In genomic region chr19:18895038-18895827, GRCh38 we compare ENCODE assay signal across 8 cellular contexts. TPM values are rescaled to one million over a fixed set of nuclear protein-coding genes. Genes with fewer than 3 reads are reported as not detected.
DNase-seq lines count a peak whose midpoint lies in the region; ATAC-seq and TF ChIP-seq lines count a peak whose summit lies in the region.

No MANE protein-coding gene starts in this region.

- H3K9me3 Mint-ChIP-seq in natural killer cell, result no peaks in the 10 kb centered on the region
- H3K9me3 Mint-ChIP-seq in natural killer cell treated with Interleukin-12 subunit alpha and Interleukin-12 subunit beta and Interleukin-15 and Interleukin-18, amount 100 ng/mL, for 72 hours, result no peaks in the 10 kb centered on the region

- H3K27me3 Mint-ChIP-seq in natural killer cell (ENCODE audit: low read depth in 2 of 2), result peaks cover 7 to 21% of the 10 kb centered on the region in 2 donors
- peaks cover 13% of the 10 kb centered on the region in 2 donors for H3K27me3 Mint-ChIP-seq in natural killer cell treated with Interleukin-12 subunit alpha and Interleukin-12 subunit beta and Interleukin-15 and Interleukin-18, amount 100 ng/mL, for 72 hours

- H3K27me3 ChIP-seq in colonic mucosa (peaks cover 27% of the 10 kb centered on the region), liver (ENCODE audit: control insufficient read depth in 4 of 4, insufficient read depth in 4 of 4, low read length in 3 of 4) (peaks cover 0 to 5% (median 0%) of the 10 kb centered on the region in 4 donors), upper lobe of left lung (peaks cover 0 to 26% (median 14%) of the 10 kb centered on the region in 4 donors)

- peak overlapping the region; percentile 47 for H3K4me3 Mint-ChIP-seq in natural killer cell
- no peak overlapping the region for H3K4me3 Mint-ChIP-seq in natural killer cell treated with Interleukin-12 subunit alpha and Interleukin-12 subunit beta and Interleukin-15 and Interleukin-18, amount 100 ng/mL, for 72 hours

- peaks cover 11% of the 10 kb centered on the region; the same call in 1 of the 2 replicates for H3K36me3 ChIP-seq in OCI-LY7 (ENCODE audit: insufficient read depth, low read length)
- H3K36me3 ChIP-seq in colonic mucosa, result no peaks in the 10 kb centered on the region
- H3K36me3 ChIP-seq in liver (ENCODE audit: control insufficient read depth in 4 of 4, insufficient read depth in 3 of 4, low read depth in 1 of 4, low read length in 3 of 4), result peaks cover 0 to 10% (median 4%) of the 10 kb centered on the region in 4 donors
- peaks cover 0 to 17% (median 14%) of the 10 kb centered on the region in 4 donors for H3K36me3 ChIP-seq in upper lobe of left lung

- intact Hi-C loops in natural killer cell (cut with micrococcal nuclease), result no loop called here
- intact Hi-C loops in OCI-LY7 (cut with micrococcal nuclease; ENCODE audit: unreplicated experiment), result loop anchor here (2.0 kb wide), 1 partner anchor 92 kb away; no protein-coding TSS in a partner anchor
- intact Hi-C loops in colonic mucosa (cut with DNase I), result no loop called here

- BruUV-seq in OCI-LY7 (replicated peaks; lab: Mats Ljungman, UMichigan), result no TSS peak

- no peak overlapping the region for H3K27ac ChIP-seq in OCI-LY7 (ENCODE audit: low read depth, low read length, poor library complexity, severe bottlenecking)
- no peak overlapping the region for H3K27ac ChIP-seq in colonic mucosa
- H3K27ac ChIP-seq in liver (ENCODE audit: low read depth in 1 of 2, low read length in 2 of 2), result no peak overlapping the region
- no peak overlapping the region for H3K27ac ChIP-seq in upper lobe of left lung

- H3K4me1 ChIP-seq in OCI-LY7 (ENCODE audit: insufficient read depth, low read length, poor library complexity, severe bottlenecking) (no peaks in the 10 kb centered on the region), colonic mucosa (peaks cover 5% of the 10 kb centered on the region), liver (ENCODE audit: control insufficient read depth in 4 of 4, insufficient read depth in 4 of 4, low read length in 3 of 4) (peaks cover 2 to 21% (median 10%) of the 10 kb centered on the region in 4 donors), upper lobe of left lung (peaks cover 16 to 25% (median 18%) of the 10 kb centered on the region in 4 donors)

- no peak for TF ChIP-seq EP300 in upper lobe of left lung (IDR thresholded peaks at IDR 0.05)

- peak in 1 of 2 donors; percentile 39 for TF ChIP-seq RAD21 in liver (IDR thresholded peaks at IDR 0.05)

- no peak overlapping the region for H3K9ac ChIP-seq in colonic mucosa (ENCODE audit: low read depth in 2 of 2, low read length in 2 of 2)
- H3K9ac ChIP-seq in liver (ENCODE audit: low read depth in 1 of 2, low read length in 2 of 2), result no peak overlapping the region

- H3K9me3 ChIP-seq in OCI-LY7 (ENCODE audit: low read length), result no peaks in the 10 kb centered on the region
- no peaks in the 10 kb centered on the region for H3K9me3 ChIP-seq in colonic mucosa
- no peaks in the 10 kb centered on the region for H3K9me3 ChIP-seq in liver (ENCODE audit: control insufficient read depth in 4 of 4, low read length in 3 of 4)
- H3K9me3 ChIP-seq in upper lobe of left lung, result no peaks in the 10 kb centered on the region

- DNase-seq in natural killer cell (no peak), OCI-LY7 (ENCODE audit: low spot score) (peak; percentile 34), colonic mucosa (no peak), upper lobe of left lung (peak; percentile 41 to 85), activated gamma-delta T cell treated with Interleukin-2 at 50 U/mL for 16 hours (no peak)
- DNase-seq in natural killer cell treated with Interleukin-12 subunit alpha and Interleukin-12 subunit beta and Interleukin-15 and Interleukin-18, amount 100 ng/mL, for 72 hours (ENCODE audit: low spot score), result no peak

- no peaks in the 10 kb centered on the region for H4K20me1 ChIP-seq in OCI-LY7 (ENCODE audit: insufficient read depth, low read length)

- H3K4me3 ChIP-seq in OCI-LY7 (ENCODE audit: low read depth, low read length, poor library complexity, severe bottlenecking) (no peak overlapping the region), colonic mucosa (peak overlapping the region; percentile 13), liver (ENCODE audit: low read depth in 1 of 3, low read length in 3 of 3) (peak overlapping the region in 1 of 3 donors; percentile 49), upper lobe of left lung (peak overlapping the region; percentile 29 to 45 (median 38))

- 2% methylated on average over 73 of the region's 73 CpGs for WGBS in liver
- WGBS in upper lobe of left lung, 2 donors, result 0 to 18% methylated on average over 2 to 6 of the region's 73 CpGs

- TF ChIP-seq POLR2A in upper lobe of left lung (IDR thresholded peaks at IDR 0.05), result no peak

- CTCF ChIA-PET in OCI-LY7 (lab: Charles Lee; ENCODE audit: unreplicated experiment), result interaction anchor here (0.5 kb wide), 1 partner anchor 55 kb away, joined by 9 read pairs; no protein-coding TSS in a partner anchor

- POLR2A ChIA-PET in OCI-LY7 (lab: Charles Lee), result no interaction called here

- H3K4me2 ChIP-seq in OCI-LY7 (ENCODE audit: low read length), result peak overlapping the region; percentile 20; the same call in 1 of the 2 replicates

- no peaks in the 10 kb centered on the region for H3K36me3 Mint-ChIP-seq in natural killer cell
- no peaks in the 10 kb centered on the region for H3K36me3 Mint-ChIP-seq in natural killer cell treated with Interleukin-12 subunit alpha and Interleukin-12 subunit beta and Interleukin-15 and Interleukin-18, amount 100 ng/mL, for 72 hours

- H3K27ac Mint-ChIP-seq in natural killer cell, result no peak overlapping the region
- H3K27ac Mint-ChIP-seq in natural killer cell treated with Interleukin-12 subunit alpha and Interleukin-12 subunit beta and Interleukin-15 and Interleukin-18, amount 100 ng/mL, for 72 hours, result no peak overlapping the region

- no peak overlapping the region for H2AFZ ChIP-seq in OCI-LY7 (ENCODE audit: low read length)

- ATAC-seq in natural killer cell (no peak), upper lobe of left lung (ENCODE audit: low FRiP score in 2 of 2) (peak in 1 of 2 donors; percentile 22), HG03457 (IDR thresholded peaks at IDR 0.05; ENCODE audit: unreplicated experiment) (no peak)
- no peak for ATAC-seq in natural killer cell treated with Interleukin-12 subunit alpha and Interleukin-12 subunit beta and Interleukin-15 and Interleukin-18, amount 100 ng/mL, for 72 hours

- TF ChIP-seq CTCF in natural killer cell (IDR thresholded peaks at IDR 0.05), result no peak
- peak; percentile 39 for TF ChIP-seq CTCF in OCI-LY7 (conservative IDR thresholded peaks at IDR 0.05; ENCODE audit: low read length)
- no peak for TF ChIP-seq CTCF in colonic mucosa (IDR thresholded peaks at IDR 0.05)
- peak; percentile 13 for TF ChIP-seq CTCF in liver (IDR thresholded peaks at IDR 0.05; ENCODE audit: low read depth, low read length, missing input control)
- TF ChIP-seq CTCF in upper lobe of left lung (IDR thresholded peaks at IDR 0.05), result peak in 3 of 6 experiments; percentile 41 to 47 (median 44)

- no peaks in the 10 kb centered on the region for H3K9me2 ChIP-seq in OCI-LY7 (ENCODE audit: insufficient read depth, low read length)

- no peaks in the 10 kb centered on the region for H3K79me2 ChIP-seq in OCI-LY7 (ENCODE audit: insufficient read depth, low read depth, low read length)

- peaks cover 7 to 13% of the 10 kb centered on the region in 2 donors for H3K4me1 Mint-ChIP-seq in natural killer cell
- peaks cover 5 to 8% of the 10 kb centered on the region in 2 donors for H3K4me1 Mint-ChIP-seq in natural killer cell treated with Interleukin-12 subunit alpha and Interleukin-12 subunit beta and Interleukin-15 and Interleukin-18, amount 100 ng/mL, for 72 hours (ENCODE audit: low read depth in 2 of 2)

TF ChIP-seq in liver, 16 proteins besides CTCF, POLR2A, EP300 and RAD21 (continues in another document):
- no peak for TF ChIP-seq MAX (IDR thresholded peaks at IDR 0.05)
- TF ChIP-seq SP1 (IDR thresholded peaks at IDR 0.05), result no peak
- no peak for TF ChIP-seq TAF1 (conservative IDR thresholded peaks at IDR 0.05)
- TF ChIP-seq HNF4A (conservative IDR thresholded peaks at IDR 0.05), result no peak
- TF ChIP-seq FOXA2 (IDR thresholded peaks at IDR 0.05), result no peak
- no peak for TF ChIP-seq RXRA (IDR thresholded peaks at IDR 0.05)

RNA-seq across cellular contexts. Expression of gene CERS1, which starts 0.7 kb away (rescaled TPM):
- not detected for total RNA-seq in natural killer cell
- not detected for total RNA-seq in natural killer cell treated with Interleukin-12 subunit alpha and Interleukin-12 subunit beta and Interleukin-15 and Interleukin-18, amount 100 ng/mL, for 72 hours
- 0.09 TPM in 1 of 2 replicates, not detected in the other for total RNA-seq in OCI-LY7 (2014; rRNA removed; shearing (Covaris generic))
- total RNA-seq in OCI-LY7 (2022), result not detected in 2 replicates
- total RNA-seq in colonic mucosa, result under 1 TPM; 0.15 to 0.58 TPM
- total RNA-seq in liver, result under 1 TPM in 1 of 2 donors, not detected in 1; 0.28 TPM
- not detected for polyA plus RNA-seq in liver
- under 1 TPM in 2 of 6 donors, not detected in 4; 0.20 to 0.30 TPM for total RNA-seq in upper lobe of left lung

RNA-seq across cellular contexts. Expression of gene COPE, which starts 24.0 kb away (rescaled TPM):
- total RNA-seq in natural killer cell (100 to 1,000 TPM; 204 to 228 (median 218) TPM), OCI-LY7 (2022) (231 and 256 TPM in 2 replicates), colonic mucosa (100 to 1,000 TPM; 218 to 295 TPM), liver (100 to 1,000 TPM; 103 to 141 TPM), upper lobe of left lung (100 to 1,000 TPM; 124 to 250 (median 191) TPM)
- 100 to 1,000 TPM; 204 to 275 TPM for total RNA-seq in natural killer cell treated with Interleukin-12 subunit alpha and Interleukin-12 subunit beta and Interleukin-15 and Interleukin-18, amount 100 ng/mL, for 72 hours
- total RNA-seq in OCI-LY7 (2014; rRNA removed; shearing (Covaris generic)), result 225 and 255 TPM in 2 replicates
- 100 to 1,000 TPM; 143 to 204 TPM for polyA plus RNA-seq in liver

RNA-seq across cellular contexts. Expression of gene DDX49, which starts 24.3 kb away (rescaled TPM):
- total RNA-seq in natural killer cell (10 to 100 TPM; 59.3 to 66.9 (median 62.9) TPM), OCI-LY7 (2022) (53.7 and 63.7 TPM in 2 replicates), colonic mucosa (10 to 100 TPM; 31.1 to 57.8 TPM), liver (10 to 100 TPM; 25.6 to 32.9 TPM), upper lobe of left lung (10 to 100 TPM; 22.5 to 46.7 (median 40.1) TPM)
- total RNA-seq in natural killer cell treated with Interleukin-12 subunit alpha and Interleukin-12 subunit beta and Interleukin-15 and Interleukin-18, amount 100 ng/mL, for 72 hours, result 100 to 1,000 TPM in 1 of 2 donors, 10 to 100 TPM in 1; 72.7 to 119 TPM
- total RNA-seq in OCI-LY7 (2014; rRNA removed; shearing (Covaris generic)), result 69.3 and 82.4 TPM in 2 replicates
- 10 to 100 TPM; 13.2 to 36.1 TPM for polyA plus RNA-seq in liver

RNA-seq across cellular contexts. Expression of gene HOMER3, which starts 45.8 kb away (rescaled TPM):
- 1 to 10 TPM in 1 of 3 donors, under 1 TPM in 1, not detected in 1; 0.19 to 4.8 TPM for total RNA-seq in natural killer cell
- total RNA-seq in natural killer cell treated with Interleukin-12 subunit alpha and Interleukin-12 subunit beta and Interleukin-15 and Interleukin-18, amount 100 ng/mL, for 72 hours, result under 1 TPM in 1 of 2 donors, not detected in 1; 0.86 TPM
- total RNA-seq in OCI-LY7 (2014; rRNA removed; shearing (Covaris generic)), result 8.6 and 16.1 TPM in 2 replicates
- 14.8 and 15.5 TPM in 2 replicates for total RNA-seq in OCI-LY7 (2022)
- total RNA-seq in colonic mucosa, result 1 to 10 TPM; 1.9 to 5.3 TPM
- 1 to 10 TPM; 3.0 to 5.4 TPM for total RNA-seq in liver
- 1 to 10 TPM in 1 of 2 donors, under 1 TPM in 1; 0.18 to 3.9 TPM for polyA plus RNA-seq in liver
- total RNA-seq in upper lobe of left lung, result 10 to 100 TPM; 17.3 to 58.0 (median 27.8) TPM

Comparison
In these comparisons a context has a peak if more than half of its experiments do, and no peak if none do; other contexts are left out.
1. DNase-seq: peak in OCI-LY7 (single experiment) and upper lobe of left lung (2 of 2); none in natural killer cell (single experiment), natural killer cell treated with Interleukin-12 subunit alpha and Interleukin-12 subunit beta and Interleukin-15 and Interleukin-18, amount 100 ng/mL, for 72 hours (single experiment), colonic mucosa (single experiment) and activated gamma-delta T cell treated with Interleukin-2 at 50 U/mL for 16 hours (single experiment).
2. CTCF ChIP-seq: peak in OCI-LY7 (single experiment) and liver (single experiment); none in natural killer cell (single experiment) and colonic mucosa (single experiment).